In the genomic region with DNA sequence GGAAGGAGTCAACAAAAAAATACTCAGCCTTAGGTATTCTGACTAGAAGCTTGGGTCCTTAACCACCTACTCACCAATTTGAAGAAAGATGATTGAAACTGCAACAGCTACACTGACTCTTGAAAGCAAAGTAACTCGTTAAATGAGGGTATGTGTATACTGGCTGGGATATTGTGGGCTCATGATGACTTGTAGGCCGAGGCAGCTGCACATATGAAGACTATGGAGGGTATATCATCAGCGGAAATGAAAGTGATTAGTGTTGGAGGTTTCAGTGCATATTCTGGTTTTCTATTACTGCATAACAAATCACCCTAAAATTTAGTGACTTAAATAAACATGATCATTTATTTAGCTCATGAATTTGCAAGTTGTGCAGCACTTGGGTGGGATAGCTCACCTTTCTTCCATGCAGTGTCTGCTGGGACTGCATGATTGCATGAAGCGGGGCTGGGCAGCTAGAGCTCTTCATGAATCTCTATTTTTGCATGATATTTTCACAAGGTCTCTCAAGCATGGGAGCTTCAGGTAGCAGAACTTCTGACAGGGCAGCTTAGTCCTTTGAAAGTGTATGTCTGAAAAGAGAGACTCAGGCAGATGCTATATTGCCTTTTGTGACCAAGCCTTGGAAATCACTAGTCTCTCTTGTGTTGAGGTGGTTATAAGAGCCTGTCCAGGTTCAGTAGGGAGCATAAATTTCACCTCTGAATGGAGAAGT, we compare ENCODE assay signal across 8 cellular contexts.
DNase-seq lines count a peak whose midpoint lies in the region; ATAC-seq and TF ChIP-seq lines count a peak whose summit lies in the region.
"Had no signal": no experiment of that assay in that cellular context is flagged by ENCODE, and none has a peak within 500 bp of the region (broad histone marks: within the 10 kb centered on the region; RNA-seq: fewer than 3 reads in every experiment).

No MANE protein-coding gene starts in this region.

- ATAC-seq in GM19025 (IDR thresholded peaks at IDR 0.05; ENCODE audit: low read depth, unreplicated experiment), result peak; percentile 95
- ATAC-seq in GM21786 (IDR thresholded peaks at IDR 0.05; ENCODE audit: unreplicated experiment), result peak; percentile 94
- peak; percentile 96 for ATAC-seq in HG03469 (IDR thresholded peaks at IDR 0.05; ENCODE audit: unreplicated experiment)
- peak; percentile 72 to 97 for ATAC-seq in natural killer cell treated with Interleukin-12 subunit alpha and Interleukin-12 subunit beta and Interleukin-15 and Interleukin-18, amount 100 ng/mL, for 72 hours
- ATAC-seq in CD8-positive, alpha-beta T cell, result no peak
- ATAC-seq: naive thymus-derived CD8-positive, alpha-beta T cell had no signal

- no peak overlapping the region for H3K4me3 Mint-ChIP-seq in natural killer cell treated with Interleukin-12 subunit alpha and Interleukin-12 subunit beta and Interleukin-15 and Interleukin-18, amount 100 ng/mL, for 72 hours
- no peak overlapping the region for H3K4me3 Mint-ChIP-seq in immature natural killer cell
- no peak overlapping the region for H3K4me3 Mint-ChIP-seq in CD8-positive, alpha-beta T cell
- H3K4me3 Mint-ChIP-seq: naive thymus-derived CD8-positive, alpha-beta T cell had no signal

- CTCF ChIA-PET in CD8-positive, alpha-beta T cell (lab: Charles Lee), result no interaction called here

- H3K4me1 Mint-ChIP-seq in natural killer cell treated with Interleukin-12 subunit alpha and Interleukin-12 subunit beta and Interleukin-15 and Interleukin-18, amount 100 ng/mL, for 72 hours (ENCODE audit: low read depth in 2 of 2), result peaks cover 0 to 19% of the 10 kb centered on the region in 2 donors
- no peaks in the 10 kb centered on the region for H3K4me1 Mint-ChIP-seq in immature natural killer cell
- peaks cover 2% of the 10 kb centered on the region for H3K4me1 Mint-ChIP-seq in CD8-positive, alpha-beta T cell (ENCODE audit: low read depth)

- H3K36me3 Mint-ChIP-seq in natural killer cell treated with Interleukin-12 subunit alpha and Interleukin-12 subunit beta and Interleukin-15 and Interleukin-18, amount 100 ng/mL, for 72 hours, result no peaks in the 10 kb centered on the region
- no peaks in the 10 kb centered on the region for H3K36me3 Mint-ChIP-seq in immature natural killer cell
- no peaks in the 10 kb centered on the region for H3K36me3 Mint-ChIP-seq in CD8-positive, alpha-beta T cell

- no peaks in the 10 kb centered on the region for H3K4me1 ChIP-seq in CD8-positive, alpha-beta T cell (ENCODE audit: insufficient read depth, low read length)

- H3K4me3 ChIP-seq in CD8-positive, alpha-beta T cell (ENCODE audit: low read depth, low read length), result no peak overlapping the region

- no peaks in the 10 kb centered on the region for H3K27me3 ChIP-seq in CD8-positive, alpha-beta T cell (ENCODE audit: insufficient read depth, low read length)

- H3K36me3 ChIP-seq in CD8-positive, alpha-beta T cell (ENCODE audit: insufficient read depth, low read length), result no peaks in the 10 kb centered on the region

- intact Hi-C loops in CD8-positive, alpha-beta T cell (cut with DNase I, micrococcal nuclease), result no loop called here

- no peak overlapping the region for H3K27ac ChIP-seq in CD8-positive, alpha-beta T cell (ENCODE audit: low read depth, low read length)

- POLR2A ChIA-PET in CD8-positive, alpha-beta T cell (lab: Charles Lee), result no interaction called here

- peaks cover 0 to 6% of the 10 kb centered on the region in 2 donors for H3K27me3 Mint-ChIP-seq in natural killer cell treated with Interleukin-12 subunit alpha and Interleukin-12 subunit beta and Interleukin-15 and Interleukin-18, amount 100 ng/mL, for 72 hours
- H3K27me3 Mint-ChIP-seq in immature natural killer cell (ENCODE audit: low read depth in 3 of 3), result peaks cover 0 to 4% (median 0%) of the 10 kb centered on the region in 3 donors
- no peaks in the 10 kb centered on the region for H3K27me3 Mint-ChIP-seq in CD8-positive, alpha-beta T cell (ENCODE audit: low read depth)

- no peak for DNase-seq in natural killer cell treated with Interleukin-12 subunit alpha and Interleukin-12 subunit beta and Interleukin-15 and Interleukin-18, amount 100 ng/mL, for 72 hours (ENCODE audit: low spot score)
- DNase-seq in COLO829 (ENCODE audit: low spot score) (no peak), immature natural killer cell (no peak)
- no peak for DNase-seq in CD8-positive, alpha-beta T cell
- DNase-seq: naive thymus-derived CD8-positive, alpha-beta T cell had no signal

- H3K27ac Mint-ChIP-seq in natural killer cell treated with Interleukin-12 subunit alpha and Interleukin-12 subunit beta and Interleukin-15 and Interleukin-18, amount 100 ng/mL, for 72 hours, result no peak overlapping the region
- H3K27ac Mint-ChIP-seq in immature natural killer cell, result no peak overlapping the region
- no peak overlapping the region for H3K27ac Mint-ChIP-seq in CD8-positive, alpha-beta T cell
- H3K27ac Mint-ChIP-seq: naive thymus-derived CD8-positive, alpha-beta T cell had no signal

- no peak for TF ChIP-seq CTCF in CD8-positive, alpha-beta T cell (IDR thresholded peaks at IDR 0.05)

- H3K9me3 ChIP-seq in CD8-positive, alpha-beta T cell (ENCODE audit: low read length), result no peaks in the 10 kb centered on the region

- no peaks in the 10 kb centered on the region for H3K9me3 Mint-ChIP-seq in natural killer cell treated with Interleukin-12 subunit alpha and Interleukin-12 subunit beta and Interleukin-15 and Interleukin-18, amount 100 ng/mL, for 72 hours
- no peaks in the 10 kb centered on the region for H3K9me3 Mint-ChIP-seq in immature natural killer cell
- no peaks in the 10 kb centered on the region for H3K9me3 Mint-ChIP-seq in CD8-positive, alpha-beta T cell
- H3K9me3 Mint-ChIP-seq: naive thymus-derived CD8-positive, alpha-beta T cell had no signal
